In the genomic region with DNA sequence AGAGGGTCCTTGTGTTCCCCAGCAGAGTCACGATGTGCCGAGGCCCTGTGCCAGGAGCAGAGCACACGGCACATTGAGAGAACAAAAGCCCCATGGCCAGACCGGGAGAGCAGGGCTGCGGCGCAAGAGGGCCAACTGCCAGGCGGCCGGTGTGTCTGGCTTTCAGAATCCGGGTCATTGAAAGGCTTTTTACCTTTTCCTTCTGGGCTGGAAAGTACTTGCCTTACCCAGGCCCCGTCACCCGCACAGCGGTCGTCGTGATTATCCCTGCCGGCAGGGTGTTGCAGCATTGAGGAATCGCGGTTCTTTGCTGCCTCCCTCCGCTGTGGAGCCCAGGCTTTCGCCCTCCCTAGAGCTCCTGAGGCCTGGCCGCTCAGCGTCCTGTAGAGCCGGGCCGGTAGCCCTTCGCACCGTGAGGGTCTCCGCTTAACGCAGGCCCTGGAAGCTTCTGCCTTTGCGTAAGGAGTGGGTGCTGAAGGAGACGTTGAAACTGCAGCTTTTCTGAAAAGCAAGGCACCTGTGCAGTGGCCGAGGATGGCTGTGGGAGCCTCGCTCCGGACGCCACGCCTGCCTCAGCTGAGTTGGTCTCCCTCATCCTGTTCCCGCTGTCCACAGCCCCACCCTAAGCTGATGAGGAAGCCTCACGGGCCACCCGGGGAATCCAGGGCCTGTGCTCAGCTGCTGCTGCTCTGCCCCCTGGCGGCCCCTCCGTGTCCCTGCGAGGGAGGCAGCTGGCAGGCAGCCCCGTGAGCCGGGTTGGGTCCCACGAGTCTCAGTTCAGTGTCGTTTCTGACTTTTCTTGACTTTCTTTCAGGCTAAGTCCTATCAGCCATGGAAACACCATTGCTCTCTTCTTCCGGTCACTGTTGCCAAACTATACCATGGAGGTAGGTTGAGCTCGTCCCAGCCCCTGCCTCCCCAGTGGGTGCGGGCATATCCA, we compare ENCODE assay signal across 1 cellular context.
TF ChIP-seq lines count a peak whose summit lies in the region.

No MANE protein-coding gene starts in this region.

TF ChIP-seq in HepG2, 621 proteins besides CTCF, POLR2A, EP300 and RAD21 (continued from another document and continues in another):
- TF ChIP-seq, protein P1, sequence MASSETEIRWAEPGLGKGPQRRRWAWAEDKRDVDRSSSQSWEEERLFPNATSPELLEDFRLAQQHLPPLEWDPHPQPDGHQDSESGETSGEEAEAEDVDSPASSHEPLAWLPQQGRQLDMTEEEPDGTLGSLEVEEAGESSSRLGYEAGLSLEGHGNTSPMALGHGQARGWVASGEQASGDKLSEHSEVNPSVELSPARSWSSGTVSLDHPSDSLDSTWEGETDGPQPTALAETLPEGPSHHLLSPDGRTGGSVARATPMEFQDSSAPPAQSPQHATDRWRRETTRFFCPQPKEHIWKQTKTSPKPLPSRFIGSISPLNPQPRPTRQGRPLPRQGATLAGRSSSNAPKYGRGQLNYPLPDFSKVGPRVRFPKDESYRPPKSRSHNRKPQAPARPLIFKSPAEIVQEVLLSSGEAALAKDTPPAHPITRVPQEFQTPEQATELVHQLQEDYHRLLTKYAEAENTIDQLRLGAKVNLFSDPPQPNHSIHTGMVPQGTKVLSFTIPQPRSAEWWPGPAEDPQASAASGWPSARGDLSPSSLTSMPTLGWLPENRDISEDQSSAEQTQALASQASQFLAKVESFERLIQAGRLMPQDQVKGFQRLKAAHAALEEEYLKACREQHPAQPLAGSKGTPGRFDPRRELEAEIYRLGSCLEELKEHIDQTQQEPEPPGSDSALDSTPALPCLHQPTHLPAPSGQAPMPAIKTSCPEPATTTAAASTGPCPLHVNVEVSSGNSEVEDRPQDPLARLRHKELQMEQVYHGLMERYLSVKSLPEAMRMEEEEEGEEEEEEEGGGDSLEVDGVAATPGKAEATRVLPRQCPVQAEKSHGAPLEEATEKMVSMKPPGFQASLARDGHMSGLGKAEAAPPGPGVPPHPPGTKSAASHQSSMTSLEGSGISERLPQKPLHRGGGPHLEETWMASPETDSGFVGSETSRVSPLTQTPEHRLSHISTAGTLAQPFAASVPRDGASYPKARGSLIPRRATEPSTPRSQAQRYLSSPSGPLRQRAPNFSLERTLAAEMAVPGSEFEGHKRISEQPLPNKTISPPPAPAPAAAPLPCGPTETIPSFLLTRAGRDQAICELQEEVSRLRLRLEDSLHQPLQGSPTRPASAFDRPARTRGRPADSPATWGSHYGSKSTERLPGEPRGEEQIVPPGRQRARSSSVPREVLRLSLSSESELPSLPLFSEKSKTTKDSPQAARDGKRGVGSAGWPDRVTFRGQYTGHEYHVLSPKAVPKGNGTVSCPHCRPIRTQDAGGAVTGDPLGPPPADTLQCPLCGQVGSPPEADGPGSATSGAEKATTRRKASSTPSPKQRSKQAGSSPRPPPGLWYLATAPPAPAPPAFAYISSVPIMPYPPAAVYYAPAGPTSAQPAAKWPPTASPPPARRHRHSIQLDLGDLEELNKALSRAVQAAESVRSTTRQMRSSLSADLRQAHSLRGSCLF (CRISPR knock-in tag; IDR thresholded peaks at IDR 0.05; ENCODE audit: borderline replicate concordance) = no peak
- TF ChIP-seq ZNF343 (CRISPR knock-in tag; IDR thresholded peaks at IDR 0.05) (0 out of 2 replicates have a peak, but pooled peaks have one; percentile 31), ZNF878 (CRISPR knock-in tag; IDR thresholded peaks at IDR 0.05) (no peak), NFYC (CRISPR knock-in tag; IDR thresholded peaks at IDR 0.05) (no peak), ZNF616 (CRISPR knock-in tag; IDR thresholded peaks at IDR 0.05; ENCODE audit: low read depth) (no peak), ZBTB7B (CRISPR knock-in tag; IDR thresholded peaks at IDR 0.05) (peak; percentile 28; the same call in 1 of the 2 replicates), FOXJ3 (CRISPR knock-in tag; IDR thresholded peaks at IDR 0.05; ENCODE audit: borderline replicate concordance) (no peak), RXRA (CRISPR knock-in tag; IDR thresholded peaks at IDR 0.05) (peak; percentile 41; the same call in 1 of the 2 replicates), ZFY (CRISPR knock-in tag; IDR thresholded peaks at IDR 0.05) (peak; percentile 42; the same call in 1 of the 2 replicates), NR2F6 (IDR thresholded peaks at IDR 0.05) (no peak), NR2F6 (CRISPR knock-in tag; IDR thresholded peaks at IDR 0.05) (no peak), JDP2 (CRISPR knock-in tag; IDR thresholded peaks at IDR 0.05; ENCODE audit: borderline replicate concordance) (no peak), STAG1 (CRISPR knock-in tag; IDR thresholded peaks at IDR 0.05) (peak; percentile 73), HMG20B (CRISPR knock-in tag; conservative IDR thresholded peaks at IDR 0.05) (no peak), ZNF263 (CRISPR knock-in tag; IDR thresholded peaks at IDR 0.05) (peak; percentile 49; the same call in 1 of the 2 replicates), RELA (CRISPR knock-in tag; IDR thresholded peaks at IDR 0.05) (no peak), AGO1 (IDR thresholded peaks at IDR 0.05; ENCODE audit: low read depth, low read length, poor library complexity, severe bottlenecking) (no peak), ZNF678 (CRISPR knock-in tag; IDR thresholded peaks at IDR 0.05) (no peak), GTF3A (CRISPR knock-in tag; conservative IDR thresholded peaks at IDR 0.05) (no peak)
- TF ChIP-seq, protein P2, sequence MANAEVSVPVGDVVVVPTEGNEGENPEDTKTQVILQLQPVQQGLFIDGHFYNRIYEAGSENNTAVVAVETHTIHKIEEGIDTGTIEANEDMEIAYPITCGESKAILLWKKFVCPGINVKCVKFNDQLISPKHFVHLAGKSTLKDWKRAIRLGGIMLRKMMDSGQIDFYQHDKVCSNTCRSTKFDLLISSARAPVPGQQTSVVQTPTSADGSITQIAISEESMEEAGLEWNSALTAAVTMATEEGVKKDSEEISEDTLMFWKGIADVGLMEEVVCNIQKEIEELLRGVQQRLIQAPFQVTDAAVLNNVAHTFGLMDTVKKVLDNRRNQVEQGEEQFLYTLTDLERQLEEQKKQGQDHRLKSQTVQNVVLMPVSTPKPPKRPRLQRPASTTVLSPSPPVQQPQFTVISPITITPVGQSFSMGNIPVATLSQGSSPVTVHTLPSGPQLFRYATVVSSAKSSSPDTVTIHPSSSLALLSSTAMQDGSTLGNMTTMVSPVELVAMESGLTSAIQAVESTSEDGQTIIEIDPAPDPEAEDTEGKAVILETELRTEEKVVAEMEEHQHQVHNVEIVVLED (CRISPR knock-in tag; IDR thresholded peaks at IDR 0.05; ENCODE audit: borderline replicate concordance) = no peak
- TF ChIP-seq, protein P3, sequence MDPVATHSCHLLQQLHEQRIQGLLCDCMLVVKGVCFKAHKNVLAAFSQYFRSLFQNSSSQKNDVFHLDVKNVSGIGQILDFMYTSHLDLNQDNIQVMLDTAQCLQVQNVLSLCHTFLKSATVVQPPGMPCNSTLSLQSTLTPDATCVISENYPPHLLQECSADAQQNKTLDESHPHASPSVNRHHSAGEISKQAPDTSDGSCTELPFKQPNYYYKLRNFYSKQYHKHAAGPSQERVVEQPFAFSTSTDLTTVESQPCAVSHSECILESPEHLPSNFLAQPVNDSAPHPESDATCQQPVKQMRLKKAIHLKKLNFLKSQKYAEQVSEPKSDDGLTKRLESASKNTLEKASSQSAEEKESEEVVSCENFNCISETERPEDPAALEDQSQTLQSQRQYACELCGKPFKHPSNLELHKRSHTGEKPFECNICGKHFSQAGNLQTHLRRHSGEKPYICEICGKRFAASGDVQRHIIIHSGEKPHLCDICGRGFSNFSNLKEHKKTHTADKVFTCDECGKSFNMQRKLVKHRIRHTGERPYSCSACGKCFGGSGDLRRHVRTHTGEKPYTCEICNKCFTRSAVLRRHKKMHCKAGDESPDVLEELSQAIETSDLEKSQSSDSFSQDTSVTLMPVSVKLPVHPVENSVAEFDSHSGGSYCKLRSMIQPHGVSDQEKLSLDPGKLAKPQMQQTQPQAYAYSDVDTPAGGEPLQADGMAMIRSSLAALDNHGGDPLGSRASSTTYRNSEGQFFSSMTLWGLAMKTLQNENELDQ (CRISPR knock-in tag; IDR thresholded peaks at IDR 0.05; ENCODE audit: borderline replicate concordance) = no peak
- TF ChIP-seq, protein P4, sequence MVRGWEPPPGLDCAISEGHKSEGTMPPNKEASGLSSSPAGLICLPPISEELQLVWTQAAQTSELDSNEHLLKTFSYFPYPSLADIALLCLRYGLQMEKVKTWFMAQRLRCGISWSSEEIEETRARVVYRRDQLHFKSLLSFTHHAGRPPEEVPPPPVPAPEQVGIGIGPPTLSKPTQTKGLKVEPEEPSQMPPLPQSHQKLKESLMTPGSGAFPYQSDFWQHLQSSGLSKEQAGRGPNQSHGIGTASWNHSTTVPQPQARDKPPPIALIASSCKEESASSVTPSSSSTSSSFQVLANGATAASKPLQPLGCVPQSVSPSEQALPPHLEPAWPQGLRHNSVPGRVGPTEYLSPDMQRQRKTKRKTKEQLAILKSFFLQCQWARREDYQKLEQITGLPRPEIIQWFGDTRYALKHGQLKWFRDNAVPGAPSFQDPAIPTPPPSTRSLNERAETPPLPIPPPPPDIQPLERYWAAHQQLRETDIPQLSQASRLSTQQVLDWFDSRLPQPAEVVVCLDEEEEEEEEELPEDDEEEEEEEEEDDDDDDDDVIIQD (CRISPR knock-in tag; IDR thresholded peaks at IDR 0.05; ENCODE audit: low read depth) = no peak
- TF ChIP-seq, protein P5, sequence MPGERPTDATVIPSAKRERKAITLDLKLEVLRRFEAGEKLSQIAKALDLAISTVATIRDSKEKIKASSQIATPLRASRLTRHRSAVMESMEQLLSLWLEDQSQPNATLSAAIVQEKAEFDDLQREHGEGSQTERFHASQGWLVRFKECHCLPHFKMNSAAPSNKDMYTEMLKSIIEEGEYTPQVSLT (CRISPR knock-in tag; IDR thresholded peaks at IDR 0.05; ENCODE audit: borderline replicate concordance, low read depth) = no peak
- TF ChIP-seq, protein P6, sequence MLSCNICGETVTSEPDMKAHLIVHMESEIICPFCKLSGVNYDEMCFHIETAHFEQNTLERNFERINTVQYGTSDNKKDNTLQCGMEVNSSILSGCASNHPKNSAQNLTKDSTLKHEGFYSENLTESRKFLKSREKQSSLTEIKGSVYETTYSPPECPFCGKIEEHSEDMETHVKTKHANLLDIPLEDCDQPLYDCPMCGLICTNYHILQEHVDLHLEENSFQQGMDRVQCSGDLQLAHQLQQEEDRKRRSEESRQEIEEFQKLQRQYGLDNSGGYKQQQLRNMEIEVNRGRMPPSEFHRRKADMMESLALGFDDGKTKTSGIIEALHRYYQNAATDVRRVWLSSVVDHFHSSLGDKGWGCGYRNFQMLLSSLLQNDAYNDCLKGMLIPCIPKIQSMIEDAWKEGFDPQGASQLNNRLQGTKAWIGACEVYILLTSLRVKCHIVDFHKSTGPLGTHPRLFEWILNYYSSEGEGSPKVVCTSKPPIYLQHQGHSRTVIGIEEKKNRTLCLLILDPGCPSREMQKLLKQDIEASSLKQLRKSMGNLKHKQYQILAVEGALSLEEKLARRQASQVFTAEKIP (CRISPR knock-in tag; IDR thresholded peaks at IDR 0.05; ENCODE audit: borderline replicate concordance) = no peak
- TF ChIP-seq, protein P7, sequence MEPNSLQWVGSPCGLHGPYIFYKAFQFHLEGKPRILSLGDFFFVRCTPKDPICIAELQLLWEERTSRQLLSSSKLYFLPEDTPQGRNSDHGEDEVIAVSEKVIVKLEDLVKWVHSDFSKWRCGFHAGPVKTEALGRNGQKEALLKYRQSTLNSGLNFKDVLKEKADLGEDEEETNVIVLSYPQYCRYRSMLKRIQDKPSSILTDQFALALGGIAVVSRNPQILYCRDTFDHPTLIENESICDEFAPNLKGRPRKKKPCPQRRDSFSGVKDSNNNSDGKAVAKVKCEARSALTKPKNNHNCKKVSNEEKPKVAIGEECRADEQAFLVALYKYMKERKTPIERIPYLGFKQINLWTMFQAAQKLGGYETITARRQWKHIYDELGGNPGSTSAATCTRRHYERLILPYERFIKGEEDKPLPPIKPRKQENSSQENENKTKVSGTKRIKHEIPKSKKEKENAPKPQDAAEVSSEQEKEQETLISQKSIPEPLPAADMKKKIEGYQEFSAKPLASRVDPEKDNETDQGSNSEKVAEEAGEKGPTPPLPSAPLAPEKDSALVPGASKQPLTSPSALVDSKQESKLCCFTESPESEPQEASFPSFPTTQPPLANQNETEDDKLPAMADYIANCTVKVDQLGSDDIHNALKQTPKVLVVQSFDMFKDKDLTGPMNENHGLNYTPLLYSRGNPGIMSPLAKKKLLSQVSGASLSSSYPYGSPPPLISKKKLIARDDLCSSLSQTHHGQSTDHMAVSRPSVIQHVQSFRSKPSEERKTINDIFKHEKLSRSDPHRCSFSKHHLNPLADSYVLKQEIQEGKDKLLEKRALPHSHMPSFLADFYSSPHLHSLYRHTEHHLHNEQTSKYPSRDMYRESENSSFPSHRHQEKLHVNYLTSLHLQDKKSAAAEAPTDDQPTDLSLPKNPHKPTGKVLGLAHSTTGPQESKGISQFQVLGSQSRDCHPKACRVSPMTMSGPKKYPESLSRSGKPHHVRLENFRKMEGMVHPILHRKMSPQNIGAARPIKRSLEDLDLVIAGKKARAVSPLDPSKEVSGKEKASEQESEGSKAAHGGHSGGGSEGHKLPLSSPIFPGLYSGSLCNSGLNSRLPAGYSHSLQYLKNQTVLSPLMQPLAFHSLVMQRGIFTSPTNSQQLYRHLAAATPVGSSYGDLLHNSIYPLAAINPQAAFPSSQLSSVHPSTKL (CRISPR knock-in tag; IDR thresholded peaks at IDR 0.05) = no peak
- TF ChIP-seq, protein P8, sequence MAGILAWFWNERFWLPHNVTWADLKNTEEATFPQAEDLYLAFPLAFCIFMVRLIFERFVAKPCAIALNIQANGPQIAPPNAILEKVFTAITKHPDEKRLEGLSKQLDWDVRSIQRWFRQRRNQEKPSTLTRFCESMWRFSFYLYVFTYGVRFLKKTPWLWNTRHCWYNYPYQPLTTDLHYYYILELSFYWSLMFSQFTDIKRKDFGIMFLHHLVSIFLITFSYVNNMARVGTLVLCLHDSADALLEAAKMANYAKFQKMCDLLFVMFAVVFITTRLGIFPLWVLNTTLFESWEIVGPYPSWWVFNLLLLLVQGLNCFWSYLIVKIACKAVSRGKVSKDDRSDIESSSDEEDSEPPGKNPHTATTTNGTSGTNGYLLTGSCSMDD (CRISPR knock-in tag; IDR thresholded peaks at IDR 0.05) = peak; percentile 47; the same call in 1 of the 2 replicates
- TF ChIP-seq, protein P9, sequence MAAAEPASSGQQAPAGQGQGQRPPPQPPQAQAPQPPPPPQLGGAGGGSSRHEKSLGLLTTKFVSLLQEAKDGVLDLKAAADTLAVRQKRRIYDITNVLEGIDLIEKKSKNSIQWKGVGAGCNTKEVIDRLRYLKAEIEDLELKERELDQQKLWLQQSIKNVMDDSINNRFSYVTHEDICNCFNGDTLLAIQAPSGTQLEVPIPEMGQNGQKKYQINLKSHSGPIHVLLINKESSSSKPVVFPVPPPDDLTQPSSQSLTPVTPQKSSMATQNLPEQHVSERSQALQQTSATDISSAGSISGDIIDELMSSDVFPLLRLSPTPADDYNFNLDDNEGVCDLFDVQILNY (CRISPR knock-in tag; conservative IDR thresholded peaks at IDR 0.05) = no peak
- TF ChIP-seq, protein P10, sequence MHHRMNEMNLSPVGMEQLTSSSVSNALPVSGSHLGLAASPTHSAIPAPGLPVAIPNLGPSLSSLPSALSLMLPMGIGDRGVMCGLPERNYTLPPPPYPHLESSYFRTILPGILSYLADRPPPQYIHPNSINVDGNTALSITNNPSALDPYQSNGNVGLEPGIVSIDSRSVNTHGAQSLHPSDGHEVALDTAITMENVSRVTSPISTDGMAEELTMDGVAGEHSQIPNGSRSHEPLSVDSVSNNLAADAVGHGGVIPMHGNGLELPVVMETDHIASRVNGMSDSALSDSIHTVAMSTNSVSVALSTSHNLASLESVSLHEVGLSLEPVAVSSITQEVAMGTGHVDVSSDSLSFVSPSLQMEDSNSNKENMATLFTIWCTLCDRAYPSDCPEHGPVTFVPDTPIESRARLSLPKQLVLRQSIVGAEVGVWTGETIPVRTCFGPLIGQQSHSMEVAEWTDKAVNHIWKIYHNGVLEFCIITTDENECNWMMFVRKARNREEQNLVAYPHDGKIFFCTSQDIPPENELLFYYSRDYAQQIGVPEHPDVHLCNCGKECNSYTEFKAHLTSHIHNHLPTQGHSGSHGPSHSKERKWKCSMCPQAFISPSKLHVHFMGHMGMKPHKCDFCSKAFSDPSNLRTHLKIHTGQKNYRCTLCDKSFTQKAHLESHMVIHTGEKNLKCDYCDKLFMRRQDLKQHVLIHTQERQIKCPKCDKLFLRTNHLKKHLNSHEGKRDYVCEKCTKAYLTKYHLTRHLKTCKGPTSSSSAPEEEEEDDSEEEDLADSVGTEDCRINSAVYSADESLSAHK (CRISPR knock-in tag; IDR thresholded peaks at IDR 0.05; ENCODE audit: borderline replicate concordance) = no peak
